16 cellular contexts compared by ENCODE assay signal in the genomic region with DNA sequence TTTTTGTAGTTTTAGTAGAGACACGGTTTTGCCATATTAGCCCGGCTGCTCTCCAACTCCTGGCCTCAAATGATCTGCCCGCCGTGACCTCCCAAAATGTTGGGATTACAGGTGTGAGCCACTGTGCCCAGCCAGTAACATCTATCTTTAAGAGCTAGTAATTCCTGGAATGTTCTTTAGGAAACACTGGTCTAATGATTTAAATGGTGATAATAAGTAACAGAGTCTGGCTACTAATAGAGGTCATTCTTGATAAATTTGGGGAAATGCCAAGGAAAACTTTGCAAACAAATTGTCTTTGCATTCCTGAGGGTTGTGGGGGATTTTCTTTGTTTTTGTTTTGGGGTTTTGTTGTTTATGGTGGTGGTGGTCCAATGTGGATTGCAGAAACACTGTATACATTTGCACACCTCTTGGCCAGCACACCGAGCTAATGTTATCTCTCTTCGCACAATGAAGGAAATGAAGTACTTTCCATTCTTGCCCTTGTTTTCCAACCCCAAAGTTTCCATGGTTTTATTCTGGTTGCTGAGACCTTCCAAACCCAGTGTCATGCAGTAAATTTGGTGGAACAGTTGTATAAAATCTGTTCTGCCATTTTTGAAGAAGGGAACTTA. TPM values are rescaled to one million over a fixed set of nuclear protein-coding genes. Genes with fewer than 3 reads are reported as not detected.
DNase-seq lines count a peak whose midpoint lies in the region; TF ChIP-seq lines count a peak whose summit lies in the region.
"Had no signal": no experiment of that assay in that cellular context is flagged by ENCODE, and none has a peak within 500 bp of the region (broad histone marks: within the 10 kb centered on the region; RNA-seq: fewer than 3 reads in every experiment).

No MANE protein-coding gene starts in this region.

- peak; percentile 7 for DNase-seq in activated CD4-positive, alpha-beta T cell treated with anti-CD3 and anti-CD28 coated beads, Interleukin-2, amount 10 ng/mL, durations not matched to agents 24 days and 14 days
- no peak for DNase-seq in activated CD4-positive, alpha-beta T cell treated with anti-CD3 and anti-CD28 coated beads, Interleukin-2, amount 50 U/mL, for 48 hours
- DNase-seq in epithelial cell of proximal tubule (ENCODE audit: low read depth) = peak; percentile 19
- DNase-seq in pulmonary artery endothelial cell (ENCODE audit: low read depth, low spot score) = peak; percentile 40
- DNase-seq in cerebellum (ENCODE audit: low spot score) = no peak
- no peak for DNase-seq in stimulated activated CD4-positive, alpha-beta T cell treated with anti-CD3 and anti-CD28 coated beads, Interleukin-1b, Interleukin-23, amount 100 ng/mL, for 48 hours
- DNase-seq in H7 = no peak
- DNase-seq: Caco-2; CD4-positive, CD25-positive, alpha-beta regulatory T cell; CD8-positive, alpha-beta T cell; DMS153; DND-41; GOT3; HCEC 1CT had no signal

- intact Hi-C loops in activated CD4-positive, alpha-beta T cell treated with anti-CD3 and anti-CD28 coated beads, Interleukin-2, amount 10 ng/mL, durations not matched to agents 24 days and 14 days (cut with micrococcal nuclease) = no loop called here

- H3K27ac Mint-ChIP-seq in activated CD4-positive, alpha-beta T cell treated with anti-CD3 and anti-CD28 coated beads, Interleukin-2, amount 10 ng/mL, durations not matched to agents 24 days and 14 days = no peak overlapping the region
- H3K27ac Mint-ChIP-seq: B cell; CD4-positive, CD25-positive, alpha-beta regulatory T cell; CD8-positive, alpha-beta T cell had no signal

- H3K27me3 Mint-ChIP-seq in activated CD4-positive, alpha-beta T cell treated with anti-CD3 and anti-CD28 coated beads, Interleukin-2, amount 10 ng/mL, durations not matched to agents 24 days and 14 days = peaks cover 2% of the 10 kb centered on the region
- H3K27me3 Mint-ChIP-seq: B cell; CD4-positive, CD25-positive, alpha-beta regulatory T cell had no signal

- no peak for TF ChIP-seq CTCF in epithelial cell of proximal tubule (conservative IDR thresholded peaks at IDR 0.05; ENCODE audit: low read depth, low read length)

- H3K4me3 ChIP-seq in epithelial cell of proximal tubule (ENCODE audit: low read depth, low read length) = no peak overlapping the region
- H3K4me3 ChIP-seq in H7 (ENCODE audit: insufficient read depth, low read depth, low read length) = no peak overlapping the region
- H3K4me3 ChIP-seq: BLaER1 had no signal

- H3K4me1 Mint-ChIP-seq in activated CD4-positive, alpha-beta T cell treated with anti-CD3 and anti-CD28 coated beads, Interleukin-2, amount 10 ng/mL, durations not matched to agents 24 days and 14 days = no peaks in the 10 kb centered on the region
- H3K4me1 Mint-ChIP-seq: B cell; CD4-positive, CD25-positive, alpha-beta regulatory T cell had no signal

- no peaks in the 10 kb centered on the region for H3K36me3 ChIP-seq in H7 (replicated peaks; ENCODE audit: control insufficient read depth, insufficient read depth, low read length)
- H3K36me3 ChIP-seq: BLaER1 had no signal

- H3K4me3 Mint-ChIP-seq in activated CD4-positive, alpha-beta T cell treated with anti-CD3 and anti-CD28 coated beads, Interleukin-2, amount 10 ng/mL, durations not matched to agents 24 days and 14 days = no peak overlapping the region
- H3K4me3 Mint-ChIP-seq: B cell; CD4-positive, CD25-positive, alpha-beta regulatory T cell; CD8-positive, alpha-beta T cell had no signal

- no peaks in the 10 kb centered on the region for H3K36me3 Mint-ChIP-seq in activated CD4-positive, alpha-beta T cell treated with anti-CD3 and anti-CD28 coated beads, Interleukin-2, amount 10 ng/mL, durations not matched to agents 24 days and 14 days (ENCODE audit: low read depth)
- H3K36me3 Mint-ChIP-seq: CD4-positive, CD25-positive, alpha-beta regulatory T cell; CD8-positive, alpha-beta T cell had no signal

- no peaks in the 10 kb centered on the region for H3K27me3 ChIP-seq in H7 (ENCODE audit: control insufficient read depth, insufficient read depth, low read length)
- H3K27me3 ChIP-seq: BLaER1 had no signal

- no peaks in the 10 kb centered on the region for H3K9me3 Mint-ChIP-seq in activated CD4-positive, alpha-beta T cell treated with anti-CD3 and anti-CD28 coated beads, Interleukin-2, amount 10 ng/mL, durations not matched to agents 24 days and 14 days
- H3K9me3 Mint-ChIP-seq: CD8-positive, alpha-beta T cell had no signal

RNA-seq across cellular contexts. Expression of gene WIPF3, which starts 51.3 kb away (rescaled TPM):
- total RNA-seq in activated CD4-positive, alpha-beta T cell treated with anti-CD3 and anti-CD28 coated beads, Interleukin-2, amount 10 ng/mL, durations not matched to agents 24 days and 14 days = not detected in 2 replicates
- total RNA-seq in epithelial cell of proximal tubule (0.23 and 0.36 TPM in 2 replicates), pulmonary artery endothelial cell (not detected in 2 replicates), cerebellum (2.4 TPM)
- total RNA-seq in H7 (2014; rRNA removed; shearing (Covaris generic)) = 1.4 and 2.5 TPM in 2 replicates
- total RNA-seq: B cell; CD4-positive, CD25-positive, alpha-beta regulatory T cell; CD8-positive, alpha-beta T cell had no signal

Comparison
In these comparisons a context has a peak if more than half of its experiments do, and no peak if none do; other contexts are left out.
1. DNase-seq: peak in activated CD4-positive, alpha-beta T cell treated with anti-CD3 and anti-CD28 coated beads, Interleukin-2, amount 10 ng/mL, durations not matched to agents 24 days and 14 days (single experiment), epithelial cell of proximal tubule (single experiment) and pulmonary artery endothelial cell (single experiment); none in activated CD4-positive, alpha-beta T cell treated with anti-CD3 and anti-CD28 coated beads, Interleukin-2, amount 50 U/mL, for 48 hours (0 of 2), cerebellum (single experiment), stimulated activated CD4-positive, alpha-beta T cell treated with anti-CD3 and anti-CD28 coated beads, Interleukin-1b, Interleukin-23, amount 100 ng/mL, for 48 hours (single experiment) and H7 (single experiment).